ENCODE assay signal across 20 cellular contexts in the genomic region with DNA sequence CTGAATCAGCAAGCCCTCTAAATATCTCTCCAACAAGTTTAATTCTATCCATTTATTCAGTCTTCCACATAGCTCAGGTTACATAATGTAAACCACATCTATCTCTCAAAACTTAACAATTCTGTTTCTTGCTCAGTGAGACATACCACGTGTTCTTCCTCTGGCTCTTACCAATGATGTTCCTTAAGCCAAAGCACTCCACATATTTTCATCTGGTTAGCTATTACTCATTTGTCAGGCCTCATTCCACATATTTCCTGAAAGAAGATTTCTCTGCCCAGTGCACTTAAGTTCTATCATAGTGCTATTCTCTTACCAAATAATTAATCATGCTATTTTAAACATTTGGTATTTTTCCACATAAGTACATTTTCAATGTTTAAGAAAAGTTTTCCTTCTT.
DNase-seq lines count a peak whose midpoint lies in the region; ATAC-seq, FAIRE-seq and TF ChIP-seq lines count a peak whose summit lies in the region.
"Had no signal": no experiment of that assay in that cellular context is flagged by ENCODE, and none has a peak within 500 bp of the region (broad histone marks: within the 10 kb centered on the region; RNA-seq: fewer than 3 reads in every experiment).

No MANE protein-coding gene starts in this region.

- ATAC-seq in RWPE2 (ENCODE audit: low read depth) (peak; percentile 31; the same call in 2 of the 3 replicates), GM19023 (IDR thresholded peaks at IDR 0.05; ENCODE audit: unreplicated experiment) (no peak), HG03095 (IDR thresholded peaks at IDR 0.05; ENCODE audit: unreplicated experiment) (no peak)
- ATAC-seq: A549, HCT116, HepG2 had no signal

- no peaks in the 10 kb centered on the region for H3K9me3 ChIP-seq in RWPE2 (ENCODE audit: severe bottlenecking)
- H3K9me3 ChIP-seq: A549, Caco-2, Peyer's patch had no signal

- H3K27me3 ChIP-seq in RWPE2 (ENCODE audit: insufficient read depth, poor library complexity, severe bottlenecking) (no peaks in the 10 kb centered on the region), bronchial epithelial cell (ENCODE audit: control insufficient read depth, insufficient read depth, low read length) (no peaks in the 10 kb centered on the region)
- H3K27me3 ChIP-seq: Peyer's patch had no signal

- no peaks in the 10 kb centered on the region for H3K36me3 ChIP-seq in RWPE2 (ENCODE audit: low read depth)
- H3K36me3 ChIP-seq in bronchial epithelial cell (ENCODE audit: control insufficient read depth, insufficient read depth, low read length): no peaks in the 10 kb centered on the region
- H3K36me3 ChIP-seq: Peyer's patch had no signal

- H3K27ac ChIP-seq in RWPE2 (ENCODE audit: poor library complexity, severe bottlenecking): no peak overlapping the region
- H3K27ac ChIP-seq: A549, HL-60, KMS-11, Peyer's patch had no signal

- in situ Hi-C loops in ACHN (cut with HindIII; ENCODE audit: low pct_ligation_motif_present, low pct_unique_long_range_greater_than_20kb, low sequenced_read_pairs): no loop called here

- no peak overlapping the region for H3K4me3 ChIP-seq in RWPE2 (ENCODE audit: severe bottlenecking)
- H3K4me3 ChIP-seq in bronchial epithelial cell (ENCODE audit: low read depth, low read length): no peak overlapping the region
- H3K4me3 ChIP-seq: A549, Peyer's patch had no signal

- peak; percentile 61 for DNase-seq in ACHN
- DNase-seq in RWPE2 (ENCODE audit: low spot score): no peak
- peak; percentile 1 for DNase-seq in bronchial epithelial cell (ENCODE audit: low read depth)
- peak; percentile 80 for DNase-seq in kidney tubule cell (ENCODE audit: low spot score)
- no peak for DNase-seq in inferior parietal cortex (ENCODE audit: extremely low spot score)
- no peak for DNase-seq in NCI-H2227 (lab: John Stamatoyannopoulos, UW; ENCODE audit: unreplicated experiment)
- DNase-seq: Caco-2, MM.1S, NCI-H1105, NCI-H1694 treated with DMSO at 0.1 percent for 48 hours, NCI-H2171, Peyer's patch had no signal

- TF ChIP-seq CTCF in RWPE2 (IDR thresholded peaks at IDR 0.05; ENCODE audit: poor library complexity, severe bottlenecking) (no peak), bronchial epithelial cell (IDR thresholded peaks at IDR 0.05; ENCODE audit: insufficient read depth, low read length, severe bottlenecking) (no peak)

- FAIRE-seq in bronchial epithelial cell (lab: Jason Lieb, UNC): no peak
- FAIRE-seq: A549, GM18507, HepG2 had no signal

- H3K4me1 ChIP-seq in RWPE2 (ENCODE audit: insufficient read depth, poor library complexity, severe bottlenecking): no peaks in the 10 kb centered on the region
- H3K4me1 ChIP-seq: A549, Caco-2, Peyer's patch had no signal

Comparison
In these comparisons a context has a peak if more than half of its experiments do, and no peak if none do; other contexts are left out.
1. DNase-seq: peak in ACHN (single experiment), bronchial epithelial cell (single experiment) and kidney tubule cell (single experiment); none in RWPE2 (single experiment), inferior parietal cortex (single experiment) and NCI-H2227 (single experiment).